Comparison of ENCODE assay signal across 19 cellular contexts in genomic region chr15:41996376-41996775, GRCh38. TPM values are rescaled to one million over a fixed set of nuclear protein-coding genes. Genes with fewer than 3 reads are reported as not detected.
DNase-seq lines count a peak whose midpoint lies in the region; ATAC-seq and TF ChIP-seq lines count a peak whose summit lies in the region.
"Had no signal": no experiment of that assay in that cellular context is flagged by ENCODE, and none has a peak within 500 bp of the region (broad histone marks: within the 10 kb centered on the region; RNA-seq: fewer than 3 reads in every experiment).

No MANE protein-coding gene starts in this region.

- H3K79me2 ChIP-seq in osteoblast (ENCODE audit: insufficient read depth, low read length): no peaks in the 10 kb centered on the region

- TF ChIP-seq CTCF in C4-2B (conservative IDR thresholded peaks at IDR 0.05) (no peak), chondrocyte (IDR thresholded peaks at IDR 0.05) (no peak), nephron progenitor cell (IDR thresholded peaks at IDR 0.05) (no peak), osteoblast (IDR thresholded peaks at IDR 0.05; ENCODE audit: extremely low read depth, low read depth, low read length) (no peak), GM10248 (IDR thresholded peaks at IDR 0.05; ENCODE audit: control extremely low read depth, extremely low read depth, low read depth, missing control alignments) (no peak)

- H3K36me3 Mint-ChIP-seq in chondrocyte (ENCODE audit: low read depth) (no peaks in the 10 kb centered on the region), nephron progenitor cell (ENCODE audit: low read depth) (no peaks in the 10 kb centered on the region)
- H3K36me3 Mint-ChIP-seq: CD8-positive, alpha-beta T cell had no signal

- no peak overlapping the region for H3K4me3 ChIP-seq in osteoblast (ENCODE audit: insufficient read depth, low read length)
- H3K4me3 ChIP-seq: BLaER1 had no signal

- no peak overlapping the region for H2AFZ ChIP-seq in osteoblast (ENCODE audit: low read length)

- H3K4me2 ChIP-seq in osteoblast (ENCODE audit: insufficient read depth, low read length): no peak overlapping the region
- H3K4me2 ChIP-seq: BLaER1 had no signal

- no peaks in the 10 kb centered on the region for H3K4me1 ChIP-seq in osteoblast (ENCODE audit: insufficient read depth, low read length)

- ATAC-seq in HG03039 (IDR thresholded peaks at IDR 0.05; ENCODE audit: unreplicated experiment): no peak
- ATAC-seq: CD8-positive, alpha-beta T cell; HepG2 had no signal

- H3K27ac Mint-ChIP-seq in chondrocyte (ENCODE audit: unreplicated experiment) (no peak overlapping the region), nephron progenitor cell (peak overlapping the region; percentile 25)
- H3K27ac Mint-ChIP-seq: CD8-positive, alpha-beta T cell had no signal

- H3K4me1 Mint-ChIP-seq in chondrocyte (ENCODE audit: low read depth) (no peaks in the 10 kb centered on the region), nephron progenitor cell (peaks cover 27% of the 10 kb centered on the region)

- POLR2A ChIA-PET in GM10248 (lab: Yijun Ruan, JAX): interaction anchor here (0.6 kb wide), 1 partner anchor 1017 kb away, joined by 3 read pairs; no protein-coding TSS in a partner anchor

- H3K27ac ChIP-seq in C4-2B (peak overlapping the region; percentile 76), osteoblast (ENCODE audit: low read depth, low read length) (no peak overlapping the region)
- H3K27ac ChIP-seq: BLaER1 had no signal

- H3K36me3 ChIP-seq in osteoblast (ENCODE audit: insufficient read depth, low read length): no peaks in the 10 kb centered on the region
- H3K36me3 ChIP-seq: BLaER1 had no signal

- H3K9me3 ChIP-seq in osteoblast (ENCODE audit: low read depth, low read length): no peaks in the 10 kb centered on the region
- H3K9me3 ChIP-seq: BLaER1 had no signal

- H3K27me3 Mint-ChIP-seq in chondrocyte (ENCODE audit: low read depth) (peaks cover 16% of the 10 kb centered on the region), nephron progenitor cell (ENCODE audit: low read depth, poor library complexity) (peaks cover 19% of the 10 kb centered on the region)

- H3K9me3 Mint-ChIP-seq in chondrocyte (ENCODE audit: low read depth): no peaks in the 10 kb centered on the region
- no peaks in the 10 kb centered on the region for H3K9me3 Mint-ChIP-seq in nephron progenitor cell
- H3K9me3 Mint-ChIP-seq: CD8-positive, alpha-beta T cell; H9 had no signal

- no peaks in the 10 kb centered on the region for H4K20me1 ChIP-seq in osteoblast (ENCODE audit: insufficient read depth, low read length)
- H4K20me1 ChIP-seq: BLaER1 had no signal

- CTCF ChIA-PET in GM10248 (lab: Yijun Ruan, JAX): interaction anchor here (1.0 to 6.9 kb wide), 8 partner anchors 7 to 88 kb away, joined by 3 to 45 read pairs (median 5); partner anchors contain the start of gene EHD4

- H3K27me3 ChIP-seq in osteoblast (ENCODE audit: insufficient read depth, low read length): peaks cover 13% of the 10 kb centered on the region
- H3K27me3 ChIP-seq: BLaER1 had no signal

- DNase-seq in chondrocyte (ENCODE audit: low spot score) (peak; percentile 72), nephron progenitor cell (no peak), osteoblast (ENCODE audit: insufficient read length, low spot score, missing footprints) (peak; percentile 25), T-helper 2 cell (no peak), GM10248 (ENCODE audit: extremely low spot score) (no peak), midbrain (lab: John Stamatoyannopoulos, UW) (no peak)
- DNase-seq: 8988T; Calu3; CD8-positive, alpha-beta T cell; DND-41; EL; H9 had no signal

- H3K4me3 Mint-ChIP-seq in chondrocyte (ENCODE audit: unreplicated experiment) (no peak overlapping the region), nephron progenitor cell (no peak overlapping the region)
- H3K4me3 Mint-ChIP-seq: CD8-positive, alpha-beta T cell; H9 had no signal

RNA-seq across cellular contexts. Expression of gene EHD4, which starts 24.0 kb away (rescaled TPM):
- total RNA-seq in chondrocyte (23.2 to 23.9 TPM (median 23.8 TPM) in 3 replicates), osteoblast (15.9 and 18.0 TPM in 2 replicates)

RNA-seq across cellular contexts. Expression of gene PLA2G4E, which starts 24.5 kb away (rescaled TPM):
- total RNA-seq in chondrocyte: not detected in 3 replicates
- not detected in 2 replicates for total RNA-seq in osteoblast
- total RNA-seq: A673; CD8-positive, alpha-beta T cell; G401; H1; H9; HepG2 had no signal

Comparison
In these comparisons a context has a peak if more than half of its experiments do, and no peak if none do; other contexts are left out.
1. DNase-seq: peak in chondrocyte (single experiment) and osteoblast (single experiment); none in nephron progenitor cell (single experiment), T-helper 2 cell (0 of 5), GM10248 (single experiment) and midbrain (single experiment).